15 cellular contexts compared by ENCODE assay signal in the genomic region with DNA sequence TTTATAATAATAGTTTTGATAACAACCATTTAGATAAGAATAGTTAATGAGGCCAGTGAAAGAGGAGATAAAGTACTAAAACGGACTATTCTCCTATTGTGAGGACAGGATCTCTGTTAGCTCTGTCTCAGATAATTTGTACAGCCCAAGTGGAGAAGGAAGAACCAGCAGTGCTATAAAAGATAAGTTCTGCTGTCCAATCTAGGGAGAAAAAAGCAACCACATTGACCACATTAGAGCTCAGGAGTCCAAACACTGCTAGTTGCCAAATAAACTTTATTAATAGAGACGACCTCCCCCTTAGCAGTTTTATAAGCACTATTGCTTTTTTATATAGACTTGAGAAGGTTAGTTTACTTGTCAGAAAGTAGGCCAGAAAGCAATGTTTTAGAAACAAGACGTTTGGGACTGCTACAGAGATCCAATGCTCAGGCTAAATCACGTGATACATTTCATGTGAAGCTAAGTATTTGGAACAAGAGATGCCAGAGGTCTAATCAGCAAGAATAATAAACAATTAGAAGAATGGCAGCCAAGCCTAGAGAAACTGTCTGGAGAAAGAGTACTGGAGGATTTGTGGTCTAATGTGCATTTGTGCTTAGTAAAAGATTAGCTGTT. TPM values are rescaled to one million over a fixed set of nuclear protein-coding genes. Genes with fewer than 3 reads are reported as not detected.
DNase-seq lines count a peak whose midpoint lies in the region; ATAC-seq lines count a peak whose summit lies in the region.
"Had no signal": no experiment of that assay in that cellular context is flagged by ENCODE, and none has a peak within 500 bp of the region (broad histone marks: within the 10 kb centered on the region; RNA-seq: fewer than 3 reads in every experiment).

No MANE protein-coding gene starts in this region.

- H3K14ac ChIP-seq in mesenchymal stem cell (ENCODE audit: low read length in 2 of 2): no peak overlapping the region

- no peak overlapping the region for H2AFZ ChIP-seq in mesenchymal stem cell (ENCODE audit: low read depth, low read length)

- no peak overlapping the region for H2AK5ac ChIP-seq in mesenchymal stem cell (ENCODE audit: low read length, severe bottlenecking)

- H3K9me3 ChIP-seq in mesenchymal stem cell (ENCODE audit: control insufficient read depth, low read length) (no peaks in the 10 kb centered on the region), aorta (ENCODE audit: control insufficient read depth, low read length) (no peaks in the 10 kb centered on the region)

- no peak overlapping the region for H2BK12ac ChIP-seq in mesenchymal stem cell (ENCODE audit: low read length in 2 of 2)

- no peaks in the 10 kb centered on the region for H3K36me3 Mint-ChIP-seq in activated naive CD4-positive, alpha-beta T cell treated with anti-CD3 and anti-CD28 coated beads, Interleukin-2, amount 50 U/mL, for 72 hours
- H3K36me3 Mint-ChIP-seq: stimulated activated naive B cell treated with anti-CD40 and anti-IgM and Interleukin-4, amounts not matched to agents 10 μg/mL and 1 μg/mL and 100 μg/mL, for 72 hours had no signal

- no peak overlapping the region for H4K91ac ChIP-seq in mesenchymal stem cell (ENCODE audit: low read length)

- H3K27ac ChIP-seq in mesenchymal stem cell (ENCODE audit: low read length, poor library complexity, severe bottlenecking) (peak overlapping the region; percentile 34), aorta (ENCODE audit: low read depth in 1 of 2, low read length in 2 of 2) (peak overlapping the region; percentile 32 to 82)
- H3K27ac ChIP-seq: 22Rv1 had no signal

- H3K23ac ChIP-seq in mesenchymal stem cell (ENCODE audit: low read length in 2 of 2): no peak overlapping the region

- no peaks in the 10 kb centered on the region for H3K36me3 ChIP-seq in mesenchymal stem cell (ENCODE audit: control insufficient read depth in 1 of 2, insufficient read depth in 2 of 2, low read depth in 1 of 2, low read length in 2 of 2)
- no peaks in the 10 kb centered on the region for H3K36me3 ChIP-seq in aorta (ENCODE audit: control insufficient read depth in 1 of 2, insufficient read depth in 2 of 2, low read length in 1 of 2)

- peaks cover 2% of the 10 kb centered on the region for H3K4me1 ChIP-seq in mesenchymal stem cell (ENCODE audit: control insufficient read depth, insufficient read depth, low read depth, low read length)
- peaks cover 6 to 11% of the 10 kb centered on the region in 2 donors for H3K4me1 ChIP-seq in aorta (ENCODE audit: control insufficient read depth in 1 of 2, insufficient read depth in 2 of 2, low read length in 2 of 2)

- no peak overlapping the region for H4K8ac ChIP-seq in mesenchymal stem cell (ENCODE audit: low read length)

- intact Hi-C loops in aorta (cut with DNase I): loop anchor here in 1 of 2 donors (5.0 kb wide), 1 partner anchor 300 kb away; no protein-coding TSS in a partner anchor

- H2BK120ac ChIP-seq in mesenchymal stem cell (ENCODE audit: low read depth, low read length): no peak overlapping the region

- H3K18ac ChIP-seq in mesenchymal stem cell (ENCODE audit: low read depth in 1 of 2, low read length in 2 of 2): no peak overlapping the region

- no peak overlapping the region for H2BK15ac ChIP-seq in mesenchymal stem cell (ENCODE audit: low read depth, poor library complexity, severe bottlenecking)

- H3K9ac ChIP-seq in mesenchymal stem cell (ENCODE audit: low read length): no peak overlapping the region

- peak; percentile 79 for ATAC-seq in aorta (ENCODE audit: low FRiP score)
- no peak for ATAC-seq in activated naive CD4-positive, alpha-beta T cell treated with anti-CD3 and anti-CD28 coated beads, Interleukin-2, amount 50 U/mL, for 72 hours
- ATAC-seq: stimulated activated naive B cell treated with anti-CD40 and anti-IgM and Interleukin-4, amounts not matched to agents 10 μg/mL and 1 μg/mL and 100 μg/mL, for 72 hours had no signal

- DNase-seq in NCI-H82 (lab: John Stamatoyannopoulos, UW): peak; percentile 10
- DNase-seq in NCI-H82 treated with DMSO at 0.1 percent for 48 hours (lab: John Stamatoyannopoulos, UW; ENCODE audit: unreplicated experiment): no peak
- peak; percentile 93 for DNase-seq in fibroblast of gingiva (ENCODE audit: low read depth)
- DNase-seq in mesenchymal stem cell: peak; percentile 69
- no peak for DNase-seq in aorta
- DNase-seq in activated naive CD4-positive, alpha-beta T cell treated with anti-CD3 and anti-CD28 coated beads, Interleukin-2, amount 50 U/mL, for 72 hours (ENCODE audit: low spot score in 2 of 2): no peak
- no peak for DNase-seq in activated CD4-positive, alpha-beta T cell treated with anti-CD3 and anti-CD28 coated beads, Interleukin-2, amount 50 U/mL, for 1 hour
- DNase-seq in NCI-H526 treated with DMSO at 0.1 percent for 48 hours (lab: John Stamatoyannopoulos, UW): no peak
- DNase-seq: DND-41; hypothalamus; NCI-H1417; NK-92 treated with Interleukin-12 subunit alpha and Interleukin-12 subunit beta, amount 100 ng/mL, for 24 hours; stimulated activated naive B cell treated with anti-CD40 and anti-IgM and Interleukin-4, amounts not matched to agents 10 μg/mL and 1 μg/mL and 100 μg/mL, for 72 hours; SW 1271 had no signal

- H2BK5ac ChIP-seq in mesenchymal stem cell (ENCODE audit: low read depth, low read length, poor library complexity, severe bottlenecking): no peak overlapping the region

- H3K4ac ChIP-seq in mesenchymal stem cell (ENCODE audit: low read depth in 1 of 2, low read length in 2 of 2): no peak overlapping the region

- H3K4me2 ChIP-seq in mesenchymal stem cell (ENCODE audit: low read length, poor library complexity, severe bottlenecking): no peak overlapping the region

- H3K9me3 Mint-ChIP-seq in activated naive CD4-positive, alpha-beta T cell treated with anti-CD3 and anti-CD28 coated beads, Interleukin-2, amount 50 U/mL, for 72 hours: no peaks in the 10 kb centered on the region
- H3K9me3 Mint-ChIP-seq: stimulated activated naive B cell treated with anti-CD40 and anti-IgM and Interleukin-4, amounts not matched to agents 10 μg/mL and 1 μg/mL and 100 μg/mL, for 72 hours had no signal

- H3K27me3 ChIP-seq in mesenchymal stem cell (ENCODE audit: control insufficient read depth in 1 of 2, insufficient read depth in 1 of 2, low read length in 2 of 2) (no peaks in the 10 kb centered on the region), aorta (ENCODE audit: control insufficient read depth in 1 of 2, insufficient read depth in 2 of 2, low read length in 1 of 2) (no peaks in the 10 kb centered on the region)

- WGBS in mesenchymal stem cell: 45% methylated on average over 3 of the region's 4 CpGs
- 2 to 5% methylated on average over 4 of the region's 4 CpGs for WGBS in aorta, 2 donors

- H3K79me1 ChIP-seq in mesenchymal stem cell (replicated peaks; ENCODE audit: low read length, poor library complexity, severe bottlenecking): peaks cover 15% of the 10 kb centered on the region

- H3K27ac Mint-ChIP-seq in activated naive CD4-positive, alpha-beta T cell treated with anti-CD3 and anti-CD28 coated beads, Interleukin-2, amount 50 U/mL, for 72 hours: no peak overlapping the region
- H3K27ac Mint-ChIP-seq: stimulated activated naive B cell treated with anti-CD40 and anti-IgM and Interleukin-4, amounts not matched to agents 10 μg/mL and 1 μg/mL and 100 μg/mL, for 72 hours had no signal

- H3K4me3 ChIP-seq in mesenchymal stem cell (ENCODE audit: insufficient read depth in 1 of 2, low read depth in 1 of 2, low read length in 2 of 2) (no peak overlapping the region), aorta (ENCODE audit: low read length in 2 of 2) (no peak overlapping the region)

RNA-seq across cellular contexts. Expression of a gene that starts 15.9 kb away (rescaled TPM):
- 5.3 TPM for polyA plus RNA-seq in mesenchymal stem cell (2013, experiment 1 of 2)
- 4.7 TPM for polyA plus RNA-seq in mesenchymal stem cell (2013, experiment 2 of 2)
- total RNA-seq in aorta: 10 to 100 TPM; 10.3 to 15.2 TPM
- 10 to 100 TPM; 11.3 to 19.7 TPM for polyA plus RNA-seq in aorta
- total RNA-seq in activated naive CD4-positive, alpha-beta T cell treated with anti-CD3 and anti-CD28 coated beads, Interleukin-2, amount 50 U/mL, for 72 hours: 1 to 10 TPM; 1.1 to 1.2 TPM

Comparison
In these comparisons a context has a peak if more than half of its experiments do, and no peak if none do; other contexts are left out.
1. DNase-seq: peak in NCI-H82 (single experiment), fibroblast of gingiva (single experiment) and mesenchymal stem cell (single experiment); none in NCI-H82 treated with DMSO at 0.1 percent for 48 hours (single experiment), aorta (0 of 2), activated naive CD4-positive, alpha-beta T cell treated with anti-CD3 and anti-CD28 coated beads, Interleukin-2, amount 50 U/mL, for 72 hours (0 of 2), activated CD4-positive, alpha-beta T cell treated with anti-CD3 and anti-CD28 coated beads, Interleukin-2, amount 50 U/mL, for 1 hour (single experiment) and NCI-H526 treated with DMSO at 0.1 percent for 48 hours (single experiment).
2. RNA of a gene that starts 15.9 kb away (total RNA-seq): 10.3 to 15.2 TPM in aorta; 1.1 to 1.2 TPM in activated naive CD4-positive, alpha-beta T cell treated with anti-CD3 and anti-CD28 coated beads, Interleukin-2, amount 50 U/mL, for 72 hours; every median in the first group is over 4 times any median in the second.